ENCODE assay signal across 32 cellular contexts in genomic region chr1:233163696-233164095, GRCh38.
"Had no signal": no experiment of that assay in that cellular context is flagged by ENCODE, and none has a peak within 500 bp of the region (broad histone marks: within the 10 kb centered on the region; RNA-seq: fewer than 3 reads in every experiment).

No MANE protein-coding gene starts in this region.

- H2AFZ ChIP-seq: neural progenitor cell, parathyroid adenoma had no signal

- H3K36me3 Mint-ChIP-seq: natural killer cell had no signal

- H3K4me3 Mint-ChIP-seq: immature natural killer cell; naive B cell; natural killer cell; nephron progenitor cell; neural progenitor cell; stimulated activated naive B cell treated with anti-CD40 and anti-IgM and Interleukin-4, amounts not matched to agents 10 μg/mL and 1 μg/mL and 100 μg/mL, for 72 hours had no signal

- FAIRE-seq: islet of Langerhans, kidney, urothelium cell line had no signal

- H3K4me2 ChIP-seq: neural progenitor cell had no signal

- DNase-seq: hypothalamus; immature natural killer cell; kidney; left colon; left lung; lower lobe of right lung; mammary epithelial cell; mesenchymal stem cell; naive B cell; natural killer cell; nephron progenitor cell; occipital lobe; right lobe of liver; stimulated activated CD4-positive, alpha-beta T cell treated with anti-CD3 and anti-CD28 coated beads, Interleukin-12 subunit alpha, Interleukin-12 subunit beta, amount 100 ng/mL, for 4 hours; stimulated activated CD4-positive, alpha-beta T cell treated with anti-CD3 and anti-CD28 coated beads, Interleukin-15, amount 100 ng/mL, for 24 hours; stimulated activated CD4-positive, alpha-beta T cell treated with anti-CD3 and anti-CD28 coated beads, Interleukin-2, amount 100 ng/mL, for 24 hours; stimulated activated CD4-positive, alpha-beta T cell treated with anti-CD3 and anti-CD28 coated beads, Interleukin-4, amount 100 ng/mL, for 1 hour; stimulated activated naive B cell treated with anti-CD40 and anti-IgM and Interleukin-4, amounts not matched to agents 10 μg/mL and 1 μg/mL and 100 μg/mL, for 72 hours; stimulated activated naive CD8-positive, alpha-beta T cell treated with anti-CD3 and anti-CD28 coated beads, Interleukin-15, Interleukin-2, amounts not matched to agents 100 U/mL and 50 U/mL, for 24 hours; tibial artery; trophoblast cell; upper lobe of right lung had no signal

- H3K4me1 ChIP-seq: left lung, lower lobe of right lung, neural progenitor cell, parathyroid adenoma, right atrium auricular region, right lobe of liver, suprapubic skin, tibial artery, upper lobe of right lung had no signal

- H3K9ac ChIP-seq: neural progenitor cell, parathyroid adenoma had no signal

- H3K4me1 Mint-ChIP-seq: immature natural killer cell; naive B cell; natural killer cell; nephron progenitor cell; neural progenitor cell; stimulated activated naive B cell treated with anti-CD40 and anti-IgM and Interleukin-4, amounts not matched to agents 10 μg/mL and 1 μg/mL and 100 μg/mL, for 72 hours had no signal

- H3K36me3 ChIP-seq: left lung, lower lobe of right lung, neutrophil, right atrium auricular region, right lobe of liver, thoracic aorta, upper lobe of right lung had no signal

- H3K27ac Mint-ChIP-seq: immature natural killer cell; natural killer cell; nephron progenitor cell; neural progenitor cell; progenitor cell of endocrine pancreas; stimulated activated naive B cell treated with anti-CD40 and anti-IgM and Interleukin-4, amounts not matched to agents 10 μg/mL and 1 μg/mL and 100 μg/mL, for 72 hours had no signal

- H3K4me3 ChIP-seq: left lung, lower lobe of right lung, neural progenitor cell, right atrium auricular region, right lobe of liver, skin epidermis, suprapubic skin, thoracic aorta, tibial artery, upper lobe of right lung had no signal

- H3K9me3 ChIP-seq: lower lobe of right lung, neutrophil, suprapubic skin, upper lobe of right lung had no signal

- H3K27me3 Mint-ChIP-seq: naive B cell; progenitor cell of endocrine pancreas; stimulated activated naive B cell treated with anti-CD40 and anti-IgM and Interleukin-4, amounts not matched to agents 10 μg/mL and 1 μg/mL and 100 μg/mL, for 72 hours had no signal

- ATAC-seq: left colon; left lung; lower lobe of right lung; natural killer cell; right lobe of liver; stimulated activated naive B cell treated with anti-CD40 and anti-IgM and Interleukin-4, amounts not matched to agents 10 μg/mL and 1 μg/mL and 100 μg/mL, for 72 hours; stimulated activated naive CD8-positive, alpha-beta T cell treated with anti-CD3 and anti-CD28 coated beads, Interleukin-15, Interleukin-2, amounts not matched to agents 100 U/mL and 50 U/mL, for 24 hours; upper lobe of right lung had no signal

- H3K27me3 ChIP-seq: left lung, neural progenitor cell, neutrophil, right atrium auricular region, right lobe of liver, suprapubic skin, tibial artery, upper lobe of right lung had no signal

- H3K79me2 ChIP-seq: parathyroid adenoma had no signal

- H3K27ac ChIP-seq: left lung, lower lobe of right lung, neural progenitor cell, neutrophil, parathyroid adenoma, right atrium auricular region, right lobe of liver, skin epidermis, suprapubic skin, thoracic aorta, tibial artery, upper lobe of right lung had no signal
